1 cellular context compared by ENCODE assay signal in genomic region chr16:7526736-7527135, GRCh38.
TF ChIP-seq lines count a peak whose summit lies in the region.

No MANE protein-coding gene starts in this region.

TF ChIP-seq in SK-N-SH, 30 proteins besides CTCF, POLR2A, EP300 and RAD21:
- no peak for TF ChIP-seq ZBTB33 (IDR thresholded peaks at IDR 0.05; ENCODE audit: borderline replicate concordance, low read depth)
- TF ChIP-seq GABPA (IDR thresholded peaks at IDR 0.05; ENCODE audit: low read depth) = no peak
- TF ChIP-seq RXRA (IDR thresholded peaks at IDR 0.05; ENCODE audit: borderline replicate concordance, low read depth) = no peak
- TF ChIP-seq TEAD4 (IDR thresholded peaks at IDR 0.05; ENCODE audit: borderline replicate concordance, insufficient read depth) = no peak
- TF ChIP-seq MEF2A (IDR thresholded peaks at IDR 0.05; ENCODE audit: borderline replicate concordance, low read depth) = no peak
- TF ChIP-seq SIN3A (IDR thresholded peaks at IDR 0.05; ENCODE audit: borderline replicate concordance, low read depth, low read length) = no peak
- no peak for TF ChIP-seq EZH2phosphoT487 (IDR thresholded peaks at IDR 0.05; ENCODE audit: borderline replicate concordance, low read depth)
- no peak for TF ChIP-seq JUND (IDR thresholded peaks at IDR 0.05)
- TF ChIP-seq TAF1 (IDR thresholded peaks at IDR 0.05; ENCODE audit: borderline replicate concordance, low read depth, low read length) = no peak
- TF ChIP-seq MXI1 (IDR thresholded peaks at IDR 0.05; ENCODE audit: low read depth, low read length) = no peak
- TF ChIP-seq PBX3 (IDR thresholded peaks at IDR 0.05) = no peak
